ENCODE assay signal across 8 cellular contexts in the genomic region with DNA sequence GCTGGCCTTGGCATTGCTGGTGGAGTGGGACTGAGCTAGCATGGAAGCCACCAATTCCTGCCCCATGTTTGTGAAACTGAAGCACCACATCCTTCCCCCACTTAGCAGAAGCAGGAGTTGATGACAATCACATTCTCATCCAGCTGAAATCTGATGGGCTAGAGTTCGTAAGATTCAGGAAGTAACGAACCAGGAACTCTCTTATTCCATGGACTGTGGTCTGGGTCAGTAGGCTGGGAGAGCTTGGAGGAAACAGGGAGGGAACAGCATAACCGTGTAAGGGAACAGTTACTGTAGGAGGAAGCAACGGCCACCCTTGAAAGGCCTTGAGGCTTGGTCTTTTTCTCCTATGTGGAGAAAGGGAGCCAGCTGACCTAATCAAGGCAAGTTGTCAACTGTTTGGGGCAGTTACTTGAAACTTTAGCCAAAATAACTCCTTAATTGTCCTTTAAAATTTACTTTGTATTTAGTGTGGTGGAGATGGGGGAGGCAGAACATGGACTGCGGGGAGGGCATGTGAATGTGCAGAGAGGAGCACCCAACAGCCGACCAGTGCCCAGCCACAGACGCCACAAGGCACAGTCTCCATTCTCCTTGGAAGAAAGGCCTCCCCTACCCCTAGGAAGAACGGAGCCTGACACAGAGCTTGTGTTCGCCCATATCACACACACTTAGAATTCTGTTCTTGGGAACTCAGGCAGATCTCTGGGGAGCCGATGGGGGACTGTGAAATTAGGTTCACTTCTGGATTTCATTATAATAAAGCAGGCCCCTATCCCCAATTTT. TPM values are rescaled to one million over a fixed set of nuclear protein-coding genes. Genes with fewer than 3 reads are reported as not detected.
A peak's percentile ranks its signal among the peaks of the same experiment; 100 is the strongest.
DNase-seq lines count a peak whose midpoint lies in the region; ATAC-seq and TF ChIP-seq lines count a peak whose summit lies in the region.

No MANE protein-coding gene starts in this region.

- H3K4me2 ChIP-seq in MM.1S (ENCODE audit: low read depth, low read length) (peak overlapping the region; percentile 94), neuronal stem cell (ENCODE audit: insufficient read depth, low read length, poor library complexity, severe bottlenecking) (no peak overlapping the region)

- H3K9me3 ChIP-seq in CD4-positive, alpha-beta T cell (ENCODE audit: control insufficient read depth, low read length), result peaks cover 19% of the 10 kb centered on the region
- H3K9me3 ChIP-seq in MM.1S (replicated peaks; ENCODE audit: insufficient read depth, low read length) (no peaks in the 10 kb centered on the region; the same call in 1 of the 2 replicates), neuronal stem cell (replicated peaks in 1 of 2; ENCODE audit: control insufficient read depth in 2 of 2, insufficient read depth in 1 of 2, low read depth in 1 of 2, low read length in 2 of 2) (peaks cover 0 to 9% of the 10 kb centered on the region in 2 donors), WERI-Rb-1 (ENCODE audit: severe bottlenecking) (no peaks in the 10 kb centered on the region)

- H2AFZ ChIP-seq in MM.1S (ENCODE audit: low read length), result peak overlapping the region; percentile 78
- no peak overlapping the region for H2AFZ ChIP-seq in neuronal stem cell (ENCODE audit: low read length)

- no peak overlapping the region for H4K91ac ChIP-seq in neuronal stem cell (ENCODE audit: low read depth, low read length, poor library complexity)

- H4K20me1 ChIP-seq in MM.1S (ENCODE audit: insufficient read depth, low read length), result no peaks in the 10 kb centered on the region

- no peaks in the 10 kb centered on the region for H3K9me2 ChIP-seq in MM.1S (replicated peaks; ENCODE audit: insufficient read depth, low read length)

- H3K4me3 ChIP-seq in MM.1S (ENCODE audit: low read length) (peak overlapping the region; percentile 81; the same call in 1 of the 2 replicates), neuronal stem cell (ENCODE audit: low read length in 2 of 2) (no peak overlapping the region), WERI-Rb-1 (ENCODE audit: low read depth, low read length) (no peak overlapping the region)

- no peak overlapping the region for H2BK120ac ChIP-seq in neuronal stem cell (ENCODE audit: low read depth, low read length)

- H3K36me3 Mint-ChIP-seq in CD4-positive, alpha-beta T cell (ENCODE audit: low read depth), result peaks cover 19% of the 10 kb centered on the region
- peaks cover 13% of the 10 kb centered on the region for H3K36me3 Mint-ChIP-seq in chondrocyte (ENCODE audit: low read depth)

- no peak overlapping the region for H3K27ac ChIP-seq in CD4-positive, alpha-beta T cell (ENCODE audit: low read depth, low read length)
- H3K27ac ChIP-seq in MM.1S (ENCODE audit: low read length) (peak overlapping the region; percentile 94; the same call in 1 of the 2 replicates), neuronal stem cell (replicated peaks; ENCODE audit: low read length) (no peak overlapping the region), WERI-Rb-1 (no peak overlapping the region)

- WGBS in neuronal stem cell (ENCODE audit: extremely low coverage in 2 of 2, insufficient read length in 2 of 2, insufficient replicate concordance in 1 of 2), 2 donors, result no CpG with 5 or more reads among the region's 10 CpGs

- peak overlapping the region; percentile 91 for H3K4me3 Mint-ChIP-seq in CD4-positive, alpha-beta T cell
- peak overlapping the region; percentile 80 for H3K4me3 Mint-ChIP-seq in chondrocyte (ENCODE audit: unreplicated experiment)

- TF ChIP-seq CTCF in CD4-positive, alpha-beta T cell (IDR thresholded peaks at IDR 0.05), result no peak
- TF ChIP-seq CTCF in MM.1S (IDR thresholded peaks at IDR 0.05; ENCODE audit: low read length) (no peak), chondrocyte (IDR thresholded peaks at IDR 0.05) (no peak), WERI-Rb-1 (IDR thresholded peaks at IDR 0.05; ENCODE audit: low read depth, low read length) (no peak)

- DNase-seq in CD4-positive, alpha-beta T cell, result no peak
- no peak for DNase-seq in MM.1S
- no peak for DNase-seq in chondrocyte (ENCODE audit: low spot score)
- DNase-seq in neuronal stem cell (ENCODE audit: low spot score), result no peak
- no peak for DNase-seq in DMS153 (lab: John Stamatoyannopoulos, UW)
- no peak for DNase-seq in NCI-H446 treated with DMSO at 0.1 percent for 48 hours (lab: John Stamatoyannopoulos, UW)
- no peak for DNase-seq in WERI-Rb-1

- H3K79me2 ChIP-seq in MM.1S (ENCODE audit: low read length), result peaks cover 30% of the 10 kb centered on the region

- H3K27me3 ChIP-seq in CD4-positive, alpha-beta T cell (ENCODE audit: control insufficient read depth, insufficient read depth, low read length), result no peaks in the 10 kb centered on the region
- H3K27me3 ChIP-seq in MM.1S (replicated peaks; ENCODE audit: insufficient read depth, low read length) (no peaks in the 10 kb centered on the region), neuronal stem cell (ENCODE audit: control insufficient read depth in 3 of 3, insufficient read depth in 3 of 3, low read depth in 1 of 3, low read length in 3 of 3) (no peaks in the 10 kb centered on the region), WERI-Rb-1 (ENCODE audit: insufficient read depth, low read depth, severe bottlenecking) (no peaks in the 10 kb centered on the region)

- no peak for ATAC-seq in CD4-positive, alpha-beta T cell (ENCODE audit: poor library complexity)
- no peak for ATAC-seq in GM19023 (IDR thresholded peaks at IDR 0.05; ENCODE audit: unreplicated experiment)

- no peak overlapping the region for H3K14ac ChIP-seq in neuronal stem cell (ENCODE audit: low read length)

- peaks cover 17% of the 10 kb centered on the region for H3F3A ChIP-seq in MM.1S (ENCODE audit: insufficient read depth, low read length)

- peaks cover 3% of the 10 kb centered on the region for H3K79me1 ChIP-seq in neuronal stem cell (ENCODE audit: low read depth, low read length)

- peak overlapping the region; percentile 21 for H2AK5ac ChIP-seq in neuronal stem cell (ENCODE audit: low read depth, low read length)

- no peaks in the 10 kb centered on the region for H3K27me3 Mint-ChIP-seq in CD4-positive, alpha-beta T cell
- no peaks in the 10 kb centered on the region for H3K27me3 Mint-ChIP-seq in chondrocyte (ENCODE audit: low read depth)

- no peak overlapping the region for H2BK12ac ChIP-seq in neuronal stem cell (ENCODE audit: low read length)

- peak overlapping the region; percentile 90; the same call in 1 of the 2 replicates for H3K9ac ChIP-seq in MM.1S (ENCODE audit: low read length)
- H3K9ac ChIP-seq in neuronal stem cell (ENCODE audit: low read depth, low read length, poor library complexity), result no peak overlapping the region

- no peak overlapping the region for H2BK5ac ChIP-seq in neuronal stem cell (ENCODE audit: low read length)

- H3K4me1 ChIP-seq in MM.1S (ENCODE audit: low read length), result peaks cover 19% of the 10 kb centered on the region
- peaks cover 4 to 12% of the 10 kb centered on the region in 2 donors for H3K4me1 ChIP-seq in neuronal stem cell (ENCODE audit: control insufficient read depth in 2 of 2, insufficient read depth in 1 of 2, low read depth in 1 of 2, low read length in 2 of 2)

- POLR2A ChIA-PET in CD4-positive, alpha-beta T cell (lab: Charles Lee), result interaction anchor here (0.7 to 2.9 kb wide), 13 partner anchors 19 to 1470 kb away, joined by 3 to 53 read pairs (median 6); a partner anchor contains a TSS

- intact Hi-C loops in CD4-positive, alpha-beta T cell (cut with DNase I, micrococcal nuclease), result loop anchor here (2.0 to 10.0 kb wide), 4 partner anchors 55 to 873 kb away; a partner anchor contains a TSS

- no peak overlapping the region for H3K18ac ChIP-seq in neuronal stem cell (ENCODE audit: low read length)

- CTCF ChIA-PET in CD4-positive, alpha-beta T cell (lab: Charles Lee), result interaction anchor here (0.6 to 1.0 kb wide), 4 partner anchors 311 to 530 kb away, joined by 3 to 6 read pairs (median 4); a partner anchor contains a TSS

- H3K36me3 ChIP-seq in MM.1S (replicated peaks; ENCODE audit: insufficient read depth, low read length) (no peaks in the 10 kb centered on the region), neuronal stem cell (replicated peaks in 1 of 2; ENCODE audit: control insufficient read depth in 2 of 2, insufficient read depth in 2 of 2, low read length in 2 of 2) (no peaks in the 10 kb centered on the region), WERI-Rb-1 (no peaks in the 10 kb centered on the region)

- H3K4ac ChIP-seq in neuronal stem cell (ENCODE audit: low read length), result no peak overlapping the region

- no peak overlapping the region for H3K23ac ChIP-seq in neuronal stem cell (ENCODE audit: low read depth, low read length, poor library complexity)

- H4K8ac ChIP-seq in neuronal stem cell (ENCODE audit: low read depth, low read length), result no peak overlapping the region

- H3K9me3 Mint-ChIP-seq in CD4-positive, alpha-beta T cell, result peaks cover 13% of the 10 kb centered on the region
- peaks cover 13% of the 10 kb centered on the region for H3K9me3 Mint-ChIP-seq in chondrocyte (ENCODE audit: low read depth)

- H3K4me1 Mint-ChIP-seq in CD4-positive, alpha-beta T cell (ENCODE audit: low read depth), result peaks cover 47% of the 10 kb centered on the region
- H3K4me1 Mint-ChIP-seq in chondrocyte (ENCODE audit: low read depth), result peaks cover 19% of the 10 kb centered on the region

- no peak overlapping the region for H2BK15ac ChIP-seq in neuronal stem cell (ENCODE audit: low read length)

- peak overlapping the region; percentile 95 for H3K27ac Mint-ChIP-seq in CD4-positive, alpha-beta T cell
- H3K27ac Mint-ChIP-seq in chondrocyte (ENCODE audit: unreplicated experiment), result peak overlapping the region; percentile 95

RNA-seq across cellular contexts. Expression of a gene that starts 2.0 kb away (rescaled TPM):
- 10 to 100 TPM; 55.0 to 56.0 TPM for total RNA-seq in CD4-positive, alpha-beta T cell
- total RNA-seq in chondrocyte, result 6.6 to 10.2 TPM (median 7.4 TPM) in 3 replicates
- polyA plus RNA-seq in neuronal stem cell (2013, experiment 1 of 2), result 9.2 TPM
- polyA plus RNA-seq in neuronal stem cell (2013, experiment 2 of 2), result 8.8 TPM
